In the genomic region with DNA sequence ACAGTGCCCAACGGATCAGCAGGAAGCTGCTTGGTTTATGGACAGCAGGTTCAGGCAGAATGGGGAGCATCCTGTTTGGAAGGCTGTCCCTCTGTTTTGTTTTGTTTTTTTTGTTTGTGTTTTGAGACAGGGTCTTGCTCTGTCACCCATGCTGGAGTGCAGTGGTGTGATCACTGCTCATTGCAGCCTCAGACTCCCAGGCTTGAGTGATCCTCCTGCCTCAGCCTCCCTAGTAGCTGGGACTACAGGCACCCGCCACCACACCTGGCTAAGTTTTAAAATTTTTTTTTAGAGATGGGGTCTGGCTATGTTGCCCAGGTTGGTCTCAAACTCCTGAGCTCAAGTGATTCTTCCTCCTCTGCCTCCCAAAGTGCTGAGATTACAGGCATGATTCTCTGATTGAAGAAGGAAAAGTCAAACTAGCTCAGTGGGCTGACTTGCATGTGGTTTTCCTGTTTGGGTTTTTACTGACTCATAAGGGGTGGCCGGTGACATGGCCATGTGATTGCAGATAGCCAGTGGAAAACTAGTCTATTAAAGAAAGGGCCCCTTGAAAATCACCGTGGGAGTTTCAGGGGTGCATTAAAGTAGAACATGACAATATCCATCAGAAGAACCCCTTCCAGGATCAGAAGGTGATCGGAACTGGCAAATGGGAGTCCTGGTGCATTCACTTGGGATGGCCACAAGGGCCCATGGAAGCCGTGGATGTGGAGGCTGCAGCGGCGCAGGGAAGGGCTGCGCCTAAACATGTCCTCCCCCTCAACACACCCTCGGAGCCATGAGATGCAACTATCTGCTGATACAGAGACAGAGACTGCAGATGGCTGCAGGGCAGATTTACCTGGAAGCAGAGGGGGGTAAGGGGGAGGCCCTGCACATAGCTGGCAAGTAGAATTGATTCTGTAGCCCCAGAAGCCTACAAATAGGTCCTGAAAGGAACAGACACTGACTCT, we compare ENCODE assay signal across 12 cellular contexts. TPM values are rescaled to one million over a fixed set of nuclear protein-coding genes. Genes with fewer than 3 reads are reported as not detected.
DNase-seq lines count a peak whose midpoint lies in the region; ATAC-seq, FAIRE-seq and TF ChIP-seq lines count a peak whose summit lies in the region.
"Had no signal": no experiment of that assay in that cellular context is flagged by ENCODE, and none has a peak within 500 bp of the region (broad histone marks: within the 10 kb centered on the region; RNA-seq: fewer than 3 reads in every experiment).

No MANE protein-coding gene starts in this region.

- no peak overlapping the region for H3K4me3 ChIP-seq in naive thymus-derived CD4-positive, alpha-beta T cell (ENCODE audit: low read length)
- no peak overlapping the region for H3K4me3 ChIP-seq in transverse colon

- POLR2A ChIA-PET in naive thymus-derived CD4-positive, alpha-beta T cell (lab: Charles Lee): no interaction called here

- no peak for TF ChIP-seq CTCF in GM10266 (IDR thresholded peaks at IDR 0.05; ENCODE audit: control insufficient read depth, insufficient read depth, low read depth, missing control alignments)
- no peak for TF ChIP-seq CTCF in transverse colon (IDR thresholded peaks at IDR 0.05)

- no peaks in the 10 kb centered on the region for H3K9me3 Mint-ChIP-seq in activated T-cell treated with anti-CD3 and anti-CD28 coated beads, Interleukin-2, amount 50 U/mL, for 72 hours
- H3K9me3 Mint-ChIP-seq in naive thymus-derived CD4-positive, alpha-beta T cell: peaks cover 0 to 4% (median 3%) of the 10 kb centered on the region in 11 donors
- no peaks in the 10 kb centered on the region for H3K9me3 Mint-ChIP-seq in activated T-helper 2 cell treated with anti-CD3 and anti-CD28 coated beads, Interferon-gamma antibody, Interleukin-2, Interleukin-4, amounts not matched to agents 10 μg/mL and 5 μg/mL and 100 μg/mL, durations not matched to agents 14 hours and 24 hours and 36 hours

- no peak for TF ChIP-seq EP300 in transverse colon (IDR thresholded peaks at IDR 0.05; ENCODE audit: low read depth)

- no peaks in the 10 kb centered on the region for H3K9me3 ChIP-seq in naive thymus-derived CD4-positive, alpha-beta T cell (ENCODE audit: control insufficient read depth in 2 of 3, low read length in 3 of 3)
- no peaks in the 10 kb centered on the region for H3K9me3 ChIP-seq in transverse colon

- H3K27ac Mint-ChIP-seq in activated T-cell treated with anti-CD3 and anti-CD28 coated beads, Interleukin-2, amount 50 U/mL, for 72 hours: no peak overlapping the region
- no peak overlapping the region for H3K27ac Mint-ChIP-seq in naive thymus-derived CD4-positive, alpha-beta T cell
- no peak overlapping the region for H3K27ac Mint-ChIP-seq in activated T-helper 2 cell treated with anti-CD3 and anti-CD28 coated beads, Interferon-gamma antibody, Interleukin-2, Interleukin-4, amounts not matched to agents 10 μg/mL and 5 μg/mL and 100 μg/mL, durations not matched to agents 14 hours and 24 hours and 36 hours

- DNase-seq in GM10266 (ENCODE audit: extremely low spot score): peak; percentile 79
- DNase-seq in H54 (ENCODE audit: insufficient read length, low spot score): peak; percentile 63
- DNase-seq in activated T-cell treated with anti-CD3 and anti-CD28 coated beads, Interleukin-2, amount 50 U/mL, for 72 hours: peak; percentile 22 to 31
- no peak for DNase-seq in naive thymus-derived CD4-positive, alpha-beta T cell
- no peak for DNase-seq in activated T-helper 2 cell treated with anti-CD3 and anti-CD28 coated beads, Interferon-gamma antibody, Interleukin-2, Interleukin-4, amounts not matched to agents 10 μg/mL and 5 μg/mL and 100 μg/mL, durations not matched to agents 14 hours and 24 hours and 36 hours (ENCODE audit: low spot score)
- DNase-seq in frontal cortex (ENCODE audit: low spot score in 2 of 2): no peak
- no peak for DNase-seq in transverse colon
- DNase-seq: cerebellar nuclear complex, KG1 had no signal

- H3K36me3 ChIP-seq in naive thymus-derived CD4-positive, alpha-beta T cell (ENCODE audit: control insufficient read depth in 2 of 3, insufficient read depth in 3 of 3, low read length in 3 of 3): no peaks in the 10 kb centered on the region
- no peaks in the 10 kb centered on the region for H3K36me3 ChIP-seq in transverse colon

- intact Hi-C loops in naive thymus-derived CD4-positive, alpha-beta T cell (cut with micrococcal nuclease): loop anchor here in 1 of 2 donors (2.0 kb wide), 1 partner anchor 35 kb away; no protein-coding TSS in a partner anchor
- intact Hi-C loops in activated T-helper 2 cell treated with anti-CD3 and anti-CD28 coated beads, Interferon-gamma antibody, Interleukin-2, Interleukin-4, amounts not matched to agents 10 μg/mL and 5 μg/mL and 100 μg/mL, durations not matched to agents 14 hours and 24 hours and 36 hours (cut with micrococcal nuclease): no loop called here
- intact Hi-C loops in transverse colon (cut with DNase I; ENCODE audit: low total_unique reads): no loop called here

- peaks cover 0 to 5% of the 10 kb centered on the region in 2 donors for H3K4me1 ChIP-seq in naive thymus-derived CD4-positive, alpha-beta T cell (ENCODE audit: control insufficient read depth in 2 of 2, insufficient read depth in 2 of 2, low read length in 2 of 2)
- H3K4me1 ChIP-seq in transverse colon: no peaks in the 10 kb centered on the region
- H3K4me1 ChIP-seq: parathyroid adenoma had no signal

- H3K4me1 Mint-ChIP-seq in activated T-cell treated with anti-CD3 and anti-CD28 coated beads, Interleukin-2, amount 50 U/mL, for 72 hours (ENCODE audit: low read depth): peaks cover 10% of the 10 kb centered on the region
- H3K4me1 Mint-ChIP-seq in naive thymus-derived CD4-positive, alpha-beta T cell: peaks cover 0 to 12% (median 0%) of the 10 kb centered on the region in 7 donors
- peaks cover 10% of the 10 kb centered on the region for H3K4me1 Mint-ChIP-seq in activated T-helper 2 cell treated with anti-CD3 and anti-CD28 coated beads, Interferon-gamma antibody, Interleukin-2, Interleukin-4, amounts not matched to agents 10 μg/mL and 5 μg/mL and 100 μg/mL, durations not matched to agents 14 hours and 24 hours and 36 hours (ENCODE audit: low read depth)

- H3K27me3 Mint-ChIP-seq in activated T-cell treated with anti-CD3 and anti-CD28 coated beads, Interleukin-2, amount 50 U/mL, for 72 hours (ENCODE audit: low read depth): peaks cover 57% of the 10 kb centered on the region
- peaks cover 4 to 71% (median 13%) of the 10 kb centered on the region in 5 donors for H3K27me3 Mint-ChIP-seq in naive thymus-derived CD4-positive, alpha-beta T cell
- peaks cover 49% of the 10 kb centered on the region for H3K27me3 Mint-ChIP-seq in activated T-helper 2 cell treated with anti-CD3 and anti-CD28 coated beads, Interferon-gamma antibody, Interleukin-2, Interleukin-4, amounts not matched to agents 10 μg/mL and 5 μg/mL and 100 μg/mL, durations not matched to agents 14 hours and 24 hours and 36 hours (ENCODE audit: low read depth)

- in situ Hi-C loops in transverse colon (cut with MboI; ENCODE audit: low pct_ligation_motif_present in 1 of 4, low pct_unique_long_range_greater_than_20kb in 1 of 4, low sequenced_read_pairs in 3 of 4): no loop called here

- peak overlapping the region in 1 of 2 donors; percentile 23 for H3K4me3 Mint-ChIP-seq in activated T-cell treated with anti-CD3 and anti-CD28 coated beads, Interleukin-2, amount 50 U/mL, for 72 hours
- no peak overlapping the region for H3K4me3 Mint-ChIP-seq in naive thymus-derived CD4-positive, alpha-beta T cell
- H3K4me3 Mint-ChIP-seq in activated T-helper 2 cell treated with anti-CD3 and anti-CD28 coated beads, Interferon-gamma antibody, Interleukin-2, Interleukin-4, amounts not matched to agents 10 μg/mL and 5 μg/mL and 100 μg/mL, durations not matched to agents 14 hours and 24 hours and 36 hours (ENCODE audit: low read depth): no peak overlapping the region

- ATAC-seq in activated T-cell treated with anti-CD3 and anti-CD28 coated beads, Interleukin-2, amount 50 U/mL, for 72 hours (replicated peaks in 1 of 2): peak; percentile 78 to 94
- peak; percentile 61 for ATAC-seq in naive thymus-derived CD4-positive, alpha-beta T cell
- no peak for ATAC-seq in HG03039 (IDR thresholded peaks at IDR 0.05; ENCODE audit: unreplicated experiment)

- no peaks in the 10 kb centered on the region for H3K36me3 Mint-ChIP-seq in activated T-cell treated with anti-CD3 and anti-CD28 coated beads, Interleukin-2, amount 50 U/mL, for 72 hours (ENCODE audit: insufficient read depth in 2 of 2)
- H3K36me3 Mint-ChIP-seq in naive thymus-derived CD4-positive, alpha-beta T cell: peaks cover 0 to 9% (median 0%) of the 10 kb centered on the region in 5 donors
- H3K36me3 Mint-ChIP-seq in activated T-helper 2 cell treated with anti-CD3 and anti-CD28 coated beads, Interferon-gamma antibody, Interleukin-2, Interleukin-4, amounts not matched to agents 10 μg/mL and 5 μg/mL and 100 μg/mL, durations not matched to agents 14 hours and 24 hours and 36 hours (ENCODE audit: low read depth): no peaks in the 10 kb centered on the region

- CTCF ChIA-PET in naive thymus-derived CD4-positive, alpha-beta T cell (lab: Charles Lee): no interaction called here

- H3K27ac ChIP-seq in naive thymus-derived CD4-positive, alpha-beta T cell (ENCODE audit: low read depth, low read length): no peak overlapping the region
- no peak overlapping the region for H3K27ac ChIP-seq in transverse colon
- H3K27ac ChIP-seq: parathyroid adenoma had no signal

- no peak for TF ChIP-seq POLR2A in H54 (IDR thresholded peaks at IDR 0.05; ENCODE audit: low read depth, low read length)
- TF ChIP-seq POLR2A in transverse colon (IDR thresholded peaks at IDR 0.05): no peak

- FAIRE-seq in H54 (lab: Jason Lieb, UNC) (no peak), frontal cortex (lab: Jason Lieb, UNC) (no peak)
- FAIRE-seq: G401.6 had no signal

- H3K27me3 ChIP-seq in naive thymus-derived CD4-positive, alpha-beta T cell (ENCODE audit: control insufficient read depth in 2 of 2, insufficient read depth in 2 of 2, low read length in 2 of 2): no peaks in the 10 kb centered on the region
- peaks cover 24% of the 10 kb centered on the region for H3K27me3 ChIP-seq in transverse colon

- WGBS in transverse colon (ENCODE audit: low coverage in 1 of 2), 2 donors: 50 to 81% methylated on average over 2 to 10 of the region's 10 CpGs

RNA-seq across cellular contexts. Expression of a gene that starts 26.5 kb away (rescaled TPM):
- total RNA-seq in activated T-cell treated with anti-CD3 and anti-CD28 coated beads, Interleukin-2, amount 50 U/mL, for 72 hours: not detected
- total RNA-seq in naive thymus-derived CD4-positive, alpha-beta T cell: not detected
- not detected for polyA plus RNA-seq in naive thymus-derived CD4-positive, alpha-beta T cell
- total RNA-seq in activated T-helper 2 cell treated with anti-CD3 and anti-CD28 coated beads, Interferon-gamma antibody, Interleukin-2, Interleukin-4, amounts not matched to agents 10 μg/mL and 5 μg/mL and 100 μg/mL, durations not matched to agents 14 hours and 24 hours and 36 hours: not detected in 2 replicates
- total RNA-seq in frontal cortex: not detected
- 1 to 10 TPM in 1 of 4 donors, under 1 TPM in 1, not detected in 2; 0.55 to 1.5 TPM for total RNA-seq in transverse colon

RNA-seq across cellular contexts. Expression of a gene that starts 30.9 kb away (rescaled TPM):
- 10 to 100 TPM; 48.2 to 50.7 TPM for total RNA-seq in activated T-cell treated with anti-CD3 and anti-CD28 coated beads, Interleukin-2, amount 50 U/mL, for 72 hours
- 10 to 100 TPM in 3 of 5 experiments, 1 to 10 TPM in 2; 7.1 to 19.0 (median 10.2) TPM for total RNA-seq in naive thymus-derived CD4-positive, alpha-beta T cell
- 1 to 10 TPM in 1 of 2 donors, under 1 TPM in 1; 0.20 to 1.0 TPM for polyA plus RNA-seq in naive thymus-derived CD4-positive, alpha-beta T cell
- 24.9 and 27.4 TPM in 2 replicates for total RNA-seq in activated T-helper 2 cell treated with anti-CD3 and anti-CD28 coated beads, Interferon-gamma antibody, Interleukin-2, Interleukin-4, amounts not matched to agents 10 μg/mL and 5 μg/mL and 100 μg/mL, durations not matched to agents 14 hours and 24 hours and 36 hours
- total RNA-seq in frontal cortex (0.41 TPM), transverse colon (100 to 1,000 TPM in 3 of 4 donors, 10 to 100 TPM in 1; 91.1 to 244 (median 136) TPM)

RNA-seq across cellular contexts. Expression of a gene that starts 35.5 kb away (rescaled TPM):
- total RNA-seq in activated T-cell treated with anti-CD3 and anti-CD28 coated beads, Interleukin-2, amount 50 U/mL, for 72 hours: not detected
- not detected for total RNA-seq in naive thymus-derived CD4-positive, alpha-beta T cell
- polyA plus RNA-seq in naive thymus-derived CD4-positive, alpha-beta T cell: not detected
- not detected in 2 replicates for total RNA-seq in activated T-helper 2 cell treated with anti-CD3 and anti-CD28 coated beads, Interferon-gamma antibody, Interleukin-2, Interleukin-4, amounts not matched to agents 10 μg/mL and 5 μg/mL and 100 μg/mL, durations not matched to agents 14 hours and 24 hours and 36 hours
- not detected for total RNA-seq in frontal cortex
- not detected for total RNA-seq in transverse colon

Comparison
In these comparisons a context has a peak if more than half of its experiments do, and no peak if none do; other contexts are left out.
1. DNase-seq: peak in GM10266 (single experiment), H54 (single experiment) and activated T-cell treated with anti-CD3 and anti-CD28 coated beads, Interleukin-2, amount 50 U/mL, for 72 hours (2 of 2); none in naive thymus-derived CD4-positive, alpha-beta T cell (0 of 9), activated T-helper 2 cell treated with anti-CD3 and anti-CD28 coated beads, Interferon-gamma antibody, Interleukin-2, Interleukin-4, amounts not matched to agents 10 μg/mL and 5 μg/mL and 100 μg/mL, durations not matched to agents 14 hours and 24 hours and 36 hours (single experiment), frontal cortex (0 of 2) and transverse colon (single experiment).